ENCODE assay signal across 10 cellular contexts in the genomic region with DNA sequence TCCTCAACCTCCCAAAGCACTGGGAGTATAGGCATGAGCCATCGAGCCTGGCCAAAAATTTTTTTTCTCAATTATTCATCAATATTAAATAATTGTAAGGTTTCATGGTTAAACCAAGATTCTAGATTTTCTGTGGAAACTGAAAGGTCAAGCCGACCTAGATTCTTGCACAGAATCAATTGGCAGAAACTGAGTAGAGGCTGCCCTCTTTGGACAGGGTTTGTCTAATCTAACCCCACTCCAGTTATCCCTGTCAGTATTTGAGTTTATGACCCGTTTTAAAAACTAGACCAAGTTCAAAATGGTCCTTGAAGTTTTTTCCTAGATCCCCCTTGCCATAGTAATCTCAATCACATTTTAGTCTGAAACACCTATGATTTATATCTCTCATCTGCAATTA. TPM values are rescaled to one million over a fixed set of nuclear protein-coding genes. Genes with fewer than 3 reads are reported as not detected.
DNase-seq lines count a peak whose midpoint lies in the region; ATAC-seq and TF ChIP-seq lines count a peak whose summit lies in the region.
"Had no signal": no experiment of that assay in that cellular context is flagged by ENCODE, and none has a peak within 500 bp of the region (broad histone marks: within the 10 kb centered on the region; RNA-seq: fewer than 3 reads in every experiment).

No MANE protein-coding gene starts in this region.

- POLR2A ChIA-PET in HCT116 (lab: Charles Lee): interaction anchor here (1.8 kb wide), 1 partner anchor 12 kb away, joined by 8 read pairs; a partner anchor contains a TSS

- TF ChIP-seq CTCF in AG10803 (conservative IDR thresholded peaks at IDR 0.05; ENCODE audit: low read length) (peak; percentile 56), HCT116 (IDR thresholded peaks at IDR 0.05 in 2 of 3, conservative IDR thresholded peaks at IDR 0.05 in 1 of 3; ENCODE audit: borderline replicate concordance in 1 of 3, insufficient read depth in 1 of 3, low read depth in 2 of 3, low read length in 2 of 3) (peak in 2 of 3 experiments; percentile 11 to 27; a peak in 1 of 6 replicates), stomach (IDR thresholded peaks at IDR 0.05) (peak in 1 of 7 experiments; percentile 16)

- H3K79me2 ChIP-seq in HCT116 (ENCODE audit: insufficient read depth, low read length): no peaks in the 10 kb centered on the region

- intact Hi-C loops in HCT116 (cut with micrococcal nuclease): no loop called here
- intact Hi-C loops in stomach (cut with DNase I; ENCODE audit: low total_unique reads): loop anchor here (10.0 kb wide), 1 partner anchor 493 kb away; no protein-coding TSS in a partner anchor

- TF ChIP-seq RAD21 in HCT116 (IDR thresholded peaks at IDR 0.05; ENCODE audit: low read depth): peak; percentile 62

- DNase-seq in AG10803 (ENCODE audit: low read depth): peak; percentile 49
- no peak for DNase-seq in HCT116 (ENCODE audit: low read depth, low spot score)
- DNase-seq in astrocyte of the hippocampus (ENCODE audit: low read depth, low spot score): peak; percentile 23
- DNase-seq in kidney glomerular epithelial cell (lab: John Stamatoyannopoulos, UW): peak; percentile 53
- no peak for DNase-seq in stimulated activated CD4-positive, alpha-beta T cell treated with anti-CD3 and anti-CD28 coated beads, Interleukin-4, amount 100 ng/mL, for 1 hour
- DNase-seq in activated gamma-delta T cell (lab: John Stamatoyannopoulos, UW): no peak
- no peak for DNase-seq in stomach
- DNase-seq: DMS79 treated with DMSO at 0.1 percent for 48 hours had no signal

- no peak for TF ChIP-seq EP300 in stomach (IDR thresholded peaks at IDR 0.05)

- no peak overlapping the region for H3K9ac ChIP-seq in HCT116 (ENCODE audit: low read length)

- H3K4me1 ChIP-seq in HCT116 (ENCODE audit: control insufficient read depth in 1 of 2, insufficient read depth in 2 of 2, low read length in 2 of 2): no peaks in the 10 kb centered on the region
- H3K4me1 ChIP-seq in stomach: no peaks in the 10 kb centered on the region

- no peak for TF ChIP-seq POLR2A in HCT116 (IDR thresholded peaks at IDR 0.05; ENCODE audit: borderline replicate concordance, extremely low read depth, insufficient read depth, insufficient read length)
- no peak for TF ChIP-seq POLR2A in stomach (IDR thresholded peaks at IDR 0.05)

- H3K36me3 ChIP-seq in HCT116 (ENCODE audit: control insufficient read depth in 1 of 2, insufficient read depth in 2 of 2, low read length in 2 of 2): no peaks in the 10 kb centered on the region
- no peaks in the 10 kb centered on the region for H3K36me3 ChIP-seq in stomach
- H3K36me3 ChIP-seq: neutrophil had no signal

- CTCF ChIA-PET in HCT116 (lab: Charles Lee): no interaction called here

- H3K9me2 ChIP-seq in HCT116 (ENCODE audit: insufficient read depth): no peaks in the 10 kb centered on the region

- 29 to 50% (median 41%) methylated on average over 3 of the region's 3 CpGs for WGBS in stomach, 5 donors

- H3K9me3 ChIP-seq in HCT116 (ENCODE audit: control insufficient read depth in 1 of 2, insufficient read depth in 1 of 2, low read depth in 1 of 2, low read length in 2 of 2) (no peaks in the 10 kb centered on the region), stomach (no peaks in the 10 kb centered on the region)
- H3K9me3 ChIP-seq: neutrophil had no signal

- H3K27ac ChIP-seq in HCT116 (ENCODE audit: low read depth, low read length): no peak overlapping the region
- no peak overlapping the region for H3K27ac ChIP-seq in stomach
- H3K27ac ChIP-seq: neutrophil had no signal

- H3K27me3 ChIP-seq in HCT116 (ENCODE audit: insufficient read depth, low read length) (no peaks in the 10 kb centered on the region), stomach (no peaks in the 10 kb centered on the region)
- H3K27me3 ChIP-seq: neutrophil had no signal

- H2AFZ ChIP-seq in HCT116 (ENCODE audit: low read depth, low read length, poor library complexity, severe bottlenecking): no peak overlapping the region

- H3K4me3 ChIP-seq in AG10803 (ENCODE audit: low read length): no peak overlapping the region
- H3K4me3 ChIP-seq in HCT116 (replicated peaks in 1 of 2; ENCODE audit: low read depth in 1 of 2, low read length in 2 of 2): no peak overlapping the region
- H3K4me3 ChIP-seq in stomach: no peak overlapping the region

- H4K20me1 ChIP-seq in HCT116 (ENCODE audit: insufficient read depth): no peaks in the 10 kb centered on the region

- RAD21 ChIA-PET in HCT116 (lab: Charles Lee; ENCODE audit: low non-redundant PET in 1 of 2, low total read pairs in 2 of 2, uncharacterized antibody in 2 of 2, unreplicated experiment in 2 of 2): no interaction called here

- no peak overlapping the region for H3K4me2 ChIP-seq in HCT116 (ENCODE audit: low read length)

- ATAC-seq in HCT116 (no peak), GM21423 (IDR thresholded peaks at IDR 0.05; ENCODE audit: unreplicated experiment) (no peak)

- no TSS peak for BruUV-seq in HCT116 (replicated peaks; lab: Mats Ljungman, UMichigan)

TF ChIP-seq in HCT116, 20 proteins besides CTCF, POLR2A, EP300 and RAD21:
- TF ChIP-seq, protein P1, sequence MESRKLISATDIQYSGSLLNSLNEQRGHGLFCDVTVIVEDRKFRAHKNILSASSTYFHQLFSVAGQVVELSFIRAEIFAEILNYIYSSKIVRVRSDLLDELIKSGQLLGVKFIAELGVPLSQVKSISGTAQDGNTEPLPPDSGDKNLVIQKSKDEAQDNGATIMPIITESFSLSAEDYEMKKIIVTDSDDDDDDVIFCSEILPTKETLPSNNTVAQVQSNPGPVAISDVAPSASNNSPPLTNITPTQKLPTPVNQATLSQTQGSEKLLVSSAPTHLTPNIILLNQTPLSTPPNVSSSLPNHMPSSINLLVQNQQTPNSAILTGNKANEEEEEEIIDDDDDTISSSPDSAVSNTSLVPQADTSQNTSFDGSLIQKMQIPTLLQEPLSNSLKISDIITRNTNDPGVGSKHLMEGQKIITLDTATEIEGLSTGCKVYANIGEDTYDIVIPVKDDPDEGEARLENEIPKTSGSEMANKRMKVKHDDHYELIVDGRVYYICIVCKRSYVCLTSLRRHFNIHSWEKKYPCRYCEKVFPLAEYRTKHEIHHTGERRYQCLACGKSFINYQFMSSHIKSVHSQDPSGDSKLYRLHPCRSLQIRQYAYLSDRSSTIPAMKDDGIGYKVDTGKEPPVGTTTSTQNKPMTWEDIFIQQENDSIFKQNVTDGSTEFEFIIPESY (IDR thresholded peaks at IDR 0.05; ENCODE audit: extremely low read depth, insufficient replicate concordance, low read length): no peak
- TF ChIP-seq, protein P2, sequence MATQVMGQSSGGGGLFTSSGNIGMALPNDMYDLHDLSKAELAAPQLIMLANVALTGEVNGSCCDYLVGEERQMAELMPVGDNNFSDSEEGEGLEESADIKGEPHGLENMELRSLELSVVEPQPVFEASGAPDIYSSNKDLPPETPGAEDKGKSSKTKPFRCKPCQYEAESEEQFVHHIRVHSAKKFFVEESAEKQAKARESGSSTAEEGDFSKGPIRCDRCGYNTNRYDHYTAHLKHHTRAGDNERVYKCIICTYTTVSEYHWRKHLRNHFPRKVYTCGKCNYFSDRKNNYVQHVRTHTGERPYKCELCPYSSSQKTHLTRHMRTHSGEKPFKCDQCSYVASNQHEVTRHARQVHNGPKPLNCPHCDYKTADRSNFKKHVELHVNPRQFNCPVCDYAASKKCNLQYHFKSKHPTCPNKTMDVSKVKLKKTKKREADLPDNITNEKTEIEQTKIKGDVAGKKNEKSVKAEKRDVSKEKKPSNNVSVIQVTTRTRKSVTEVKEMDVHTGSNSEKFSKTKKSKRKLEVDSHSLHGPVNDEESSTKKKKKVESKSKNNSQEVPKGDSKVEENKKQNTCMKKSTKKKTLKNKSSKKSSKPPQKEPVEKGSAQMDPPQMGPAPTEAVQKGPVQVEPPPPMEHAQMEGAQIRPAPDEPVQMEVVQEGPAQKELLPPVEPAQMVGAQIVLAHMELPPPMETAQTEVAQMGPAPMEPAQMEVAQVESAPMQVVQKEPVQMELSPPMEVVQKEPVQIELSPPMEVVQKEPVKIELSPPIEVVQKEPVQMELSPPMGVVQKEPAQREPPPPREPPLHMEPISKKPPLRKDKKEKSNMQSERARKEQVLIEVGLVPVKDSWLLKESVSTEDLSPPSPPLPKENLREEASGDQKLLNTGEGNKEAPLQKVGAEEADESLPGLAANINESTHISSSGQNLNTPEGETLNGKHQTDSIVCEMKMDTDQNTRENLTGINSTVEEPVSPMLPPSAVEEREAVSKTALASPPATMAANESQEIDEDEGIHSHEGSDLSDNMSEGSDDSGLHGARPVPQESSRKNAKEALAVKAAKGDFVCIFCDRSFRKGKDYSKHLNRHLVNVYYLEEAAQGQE (IDR thresholded peaks at IDR 0.05; ENCODE audit: low read depth): no peak
- TF ChIP-seq, protein P3, sequence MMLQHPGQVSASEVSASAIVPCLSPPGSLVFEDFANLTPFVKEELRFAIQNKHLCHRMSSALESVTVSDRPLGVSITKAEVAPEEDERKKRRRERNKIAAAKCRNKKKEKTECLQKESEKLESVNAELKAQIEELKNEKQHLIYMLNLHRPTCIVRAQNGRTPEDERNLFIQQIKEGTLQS (IDR thresholded peaks at IDR 0.05): no peak
- no peak for TF ChIP-seq CEBPB (IDR thresholded peaks at IDR 0.05; ENCODE audit: low read depth)
- TF ChIP-seq JUND (IDR thresholded peaks at IDR 0.05): no peak
- TF ChIP-seq ZNF274 (IDR thresholded peaks at IDR 0.05; ENCODE audit: low read depth, low read length): no peak
- TF ChIP-seq EZH2 (IDR thresholded peaks at IDR 0.05): no peak

RNA-seq across cellular contexts. Expression of a gene that starts 8.6 kb away (rescaled TPM):
- total RNA-seq in HCT116 (2021; ENCODE audit: unreplicated experiment) (158 TPM), stomach (100 to 1,000 TPM in 1 of 5 donors, 10 to 100 TPM in 4; 13.9 to 159 (median 21.0) TPM)
- 87.7 and 88.1 TPM in 2 replicates for polyA plus RNA-seq in HCT116 (2012)
- polyA plus RNA-seq in stomach: 10 to 100 TPM in 1 of 3 donors, 1 to 10 TPM in 2; 5.8 to 10.0 (median 6.4) TPM

RNA-seq across cellular contexts. Expression of a gene that starts 13.0 kb away (rescaled TPM):
- total RNA-seq in HCT116 (2021; ENCODE audit: unreplicated experiment) (17.6 TPM), stomach (10 to 100 TPM in 3 of 5 donors, 1 to 10 TPM in 2; 6.7 to 34.1 (median 12.8) TPM)
- 5.1 and 6.9 TPM in 2 replicates for polyA plus RNA-seq in HCT116 (2012)
- 1 to 10 TPM; 3.1 to 4.3 (median 3.7) TPM for polyA plus RNA-seq in stomach

Comparison
In these comparisons a context has a peak if more than half of its experiments do, and no peak if none do; other contexts are left out.
1. DNase-seq: peak in AG10803 (single experiment), astrocyte of the hippocampus (single experiment) and kidney glomerular epithelial cell (single experiment); none in HCT116 (single experiment), stimulated activated CD4-positive, alpha-beta T cell treated with anti-CD3 and anti-CD28 coated beads, Interleukin-4, amount 100 ng/mL, for 1 hour (single experiment), activated gamma-delta T cell (single experiment) and stomach (single experiment).